11 cellular contexts compared by ENCODE assay signal in the genomic region with DNA sequence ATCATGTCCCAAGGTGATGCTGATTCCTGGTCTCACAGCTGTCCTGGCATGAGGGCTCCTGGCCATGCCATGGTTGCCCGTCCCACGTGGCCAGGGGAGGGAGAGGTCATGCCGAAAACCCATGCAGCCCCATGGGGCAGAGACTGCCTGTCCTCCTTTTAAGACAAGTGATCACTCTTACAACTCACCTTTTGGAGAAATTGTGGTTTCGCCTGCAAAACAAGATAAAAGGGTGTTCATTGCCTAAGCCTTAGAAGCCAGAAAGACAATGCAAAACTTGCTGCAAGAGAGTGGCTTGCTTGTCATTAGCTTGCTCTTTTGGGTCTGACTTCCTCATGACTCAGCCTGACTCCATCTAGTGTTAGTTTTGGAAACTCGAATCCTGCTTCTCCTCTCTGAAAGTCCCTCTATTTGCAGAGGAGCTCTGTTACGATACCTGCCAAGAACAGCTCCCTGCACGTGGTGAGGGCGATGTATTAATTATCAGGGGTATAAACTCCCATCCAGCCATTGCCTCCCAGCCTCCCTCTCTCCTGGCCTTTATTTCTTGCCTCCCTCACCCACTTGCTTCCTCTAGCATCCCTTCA. TPM values are rescaled to one million over a fixed set of nuclear protein-coding genes. Genes with fewer than 3 reads are reported as not detected.
DNase-seq lines count a peak whose midpoint lies in the region; ATAC-seq, FAIRE-seq and TF ChIP-seq lines count a peak whose summit lies in the region.
"Had no signal": no experiment of that assay in that cellular context is flagged by ENCODE, and none has a peak within 500 bp of the region (broad histone marks: within the 10 kb centered on the region; RNA-seq: fewer than 3 reads in every experiment).

No MANE protein-coding gene starts in this region.

- peak in 1 of 2 experiments; percentile 44 for DNase-seq in A549 (ENCODE audit: low read depth in 1 of 2, low spot score in 1 of 2)
- DNase-seq in HL-60 (ENCODE audit: low read depth in 1 of 2, low spot score in 1 of 2) = peak in 1 of 2 experiments; percentile 62
- DNase-seq in adipocyte (ENCODE audit: low read depth) = peak; percentile 77
- DNase-seq in iPS DF 19.7 (ENCODE audit: low read depth, low spot score) = peak; percentile 57
- no peak for DNase-seq in activated naive CD8-positive, alpha-beta T cell treated with anti-CD3 and anti-CD28 coated beads, Interleukin-2, amount 50 U/mL, for 24 hours
- DNase-seq in natural killer cell = no peak

- no peak for TF ChIP-seq POLR2A in A549 (IDR thresholded peaks at IDR 0.05; ENCODE audit: low read length)

- H3K9me3 ChIP-seq in A549 = no peaks in the 10 kb centered on the region
- H3K9me3 ChIP-seq in adipocyte (ENCODE audit: control insufficient read depth, low read length) = no peaks in the 10 kb centered on the region
- H3K9me3 ChIP-seq: SJSA1 had no signal

- ATAC-seq in A549 (peak; percentile 78 to 79; a peak in 5 of 6 replicates), HG03095 (IDR thresholded peaks at IDR 0.05; ENCODE audit: unreplicated experiment) (no peak), GM21737 (IDR thresholded peaks at IDR 0.05; ENCODE audit: unreplicated experiment) (no peak), natural killer cell (no peak)
- no peak for ATAC-seq in activated naive CD8-positive, alpha-beta T cell treated with anti-CD3 and anti-CD28 coated beads, Interleukin-2, amount 50 U/mL, for 24 hours

- no peak for TF ChIP-seq CTCF in A549 (IDR thresholded peaks at IDR 0.05)
- peak; percentile 23 for TF ChIP-seq CTCF in HL-60 (IDR thresholded peaks at IDR 0.05; ENCODE audit: insufficient read depth, low read length)
- no peak for TF ChIP-seq CTCF in natural killer cell (IDR thresholded peaks at IDR 0.05)

- H3K27me3 ChIP-seq in HL-60 (ENCODE audit: insufficient read depth, poor library complexity, severe bottlenecking) (no peaks in the 10 kb centered on the region), adipocyte (replicated peaks; ENCODE audit: control insufficient read depth, insufficient read depth, low read length) (no peaks in the 10 kb centered on the region)
- H3K27me3 ChIP-seq: SJSA1 had no signal

- no peak for FAIRE-seq in A549 (lab: Jason Lieb, UNC)
- FAIRE-seq: G401.6 had no signal

- POLR2A ChIA-PET in A549 (lab: Yijun Ruan, JAX) = interaction anchor here (1.1 kb wide), 1 partner anchor 22 kb away, joined by 3 read pairs; no protein-coding TSS in a partner anchor

- H3K36me3 Mint-ChIP-seq in activated naive CD8-positive, alpha-beta T cell treated with anti-CD3 and anti-CD28 coated beads, Interleukin-2, amount 50 U/mL, for 24 hours (ENCODE audit: low read depth) = no peaks in the 10 kb centered on the region
- H3K36me3 Mint-ChIP-seq in natural killer cell = peaks cover 4% of the 10 kb centered on the region

- TF ChIP-seq RAD21 in A549 (conservative IDR thresholded peaks at IDR 0.05 in 1 of 2, IDR thresholded peaks at IDR 0.05 in 1 of 2) = peak; percentile 24 to 29; a peak in 3 of 5 replicates

- peaks cover 2% of the 10 kb centered on the region for H3K27me3 Mint-ChIP-seq in activated naive CD8-positive, alpha-beta T cell treated with anti-CD3 and anti-CD28 coated beads, Interleukin-2, amount 50 U/mL, for 24 hours
- H3K27me3 Mint-ChIP-seq in natural killer cell (ENCODE audit: low read depth in 2 of 2) = peaks cover 0 to 4% of the 10 kb centered on the region in 2 donors

- H3K4me2 ChIP-seq in A549 = no peak overlapping the region

- TF ChIP-seq EP300 in A549 (IDR thresholded peaks at IDR 0.05) = no peak

- intact Hi-C loops in natural killer cell (cut with micrococcal nuclease) = loop anchor here (10.0 kb wide), 1 partner anchor 507 kb away; no protein-coding TSS in a partner anchor

- no peaks in the 10 kb centered on the region for H3K9me3 Mint-ChIP-seq in activated naive CD8-positive, alpha-beta T cell treated with anti-CD3 and anti-CD28 coated beads, Interleukin-2, amount 50 U/mL, for 24 hours
- H3K9me3 Mint-ChIP-seq in natural killer cell = no peaks in the 10 kb centered on the region

- H3K4me1 Mint-ChIP-seq in activated naive CD8-positive, alpha-beta T cell treated with anti-CD3 and anti-CD28 coated beads, Interleukin-2, amount 50 U/mL, for 24 hours = peaks cover 18% of the 10 kb centered on the region
- peaks cover 26 to 29% of the 10 kb centered on the region in 2 donors for H3K4me1 Mint-ChIP-seq in natural killer cell

- H3K9ac ChIP-seq in adipocyte (ENCODE audit: low read length) = no peak overlapping the region

- H3K27ac Mint-ChIP-seq in activated naive CD8-positive, alpha-beta T cell treated with anti-CD3 and anti-CD28 coated beads, Interleukin-2, amount 50 U/mL, for 24 hours = no peak overlapping the region
- H3K27ac Mint-ChIP-seq in natural killer cell = peak overlapping the region in 1 of 2 donors; percentile 3

- CTCF ChIA-PET in A549 (lab: Yijun Ruan, JAX) = interaction anchor here (0.7 to 4.9 kb wide), 12 partner anchors 9 to 798 kb away, joined by 3 to 40 read pairs (median 3); no protein-coding TSS in a partner anchor

- H3K4me1 ChIP-seq in A549 (no peaks in the 10 kb centered on the region), adipocyte (ENCODE audit: control insufficient read depth, insufficient read depth, low read length) (peaks cover 4% of the 10 kb centered on the region)

- WGBS in A549 (ENCODE audit: missing lambda C conversion rate) = 13% methylated on average over 8 of the region's 8 CpGs

- no peak overlapping the region for H3K4me3 ChIP-seq in A549
- H3K4me3 ChIP-seq in HL-60 (replicated peaks; ENCODE audit: insufficient read depth, low read length) = no peak overlapping the region
- no peak overlapping the region for H3K4me3 ChIP-seq in adipocyte (ENCODE audit: low read length)
- H3K4me3 ChIP-seq: SJSA1 had no signal

- no peaks in the 10 kb centered on the region for H3K36me3 ChIP-seq in adipocyte (ENCODE audit: control insufficient read depth, insufficient read depth, low read length, severe bottlenecking)
- H3K36me3 ChIP-seq: SJSA1 had no signal

- H3K27ac ChIP-seq in A549 (no peak overlapping the region), HL-60 (replicated peaks) (no peak overlapping the region)
- H3K27ac ChIP-seq: SJSA1 had no signal

- H3K4me3 Mint-ChIP-seq in activated naive CD8-positive, alpha-beta T cell treated with anti-CD3 and anti-CD28 coated beads, Interleukin-2, amount 50 U/mL, for 24 hours = no peak overlapping the region
- H3K4me3 Mint-ChIP-seq in natural killer cell = no peak overlapping the region

TF ChIP-seq in A549, 52 proteins besides CTCF, POLR2A, EP300 and RAD21:
- TF ChIP-seq SMC3 (IDR thresholded peaks at IDR 0.05) (peak; percentile 37; the same call in 2 of the 3 replicates), ZFP36 (IDR thresholded peaks at IDR 0.05; ENCODE audit: borderline replicate concordance, partially characterized antibody) (no peak)

RNA-seq across cellular contexts. Expression of a gene that starts 26.7 kb away (rescaled TPM):
- polyA plus RNA-seq in A549 (2011; rRNA removed) (not detected in 2 replicates), A549 (2017; fragmentation: RNase III; extraction: RNeasy Plus Mini Kit Qiagen cat#74134 plus additional on column Dnase treatment) (not detected in 3 replicates)
- polyA plus RNA-seq in A549 (2012; cell fraction: cytosol; rRNA removed) = not detected in 2 replicates
- polyA plus RNA-seq in A549 (2012; cell fraction: nucleus; rRNA removed) = not detected in 2 replicates
- polyA minus RNA-seq in A549 (2011; rRNA and poly(A)+ RNA removed) = not detected in 2 replicates
- 10 to 100 TPM; 11.6 to 46.3 (median 29.4) TPM for total RNA-seq in natural killer cell
- total RNA-seq: SJSA1 had no signal

RNA-seq across cellular contexts. Expression of a gene that starts 27.7 kb away (rescaled TPM):
- polyA plus RNA-seq in A549 (2011; rRNA removed) = not detected in 2 replicates
- polyA plus RNA-seq in A549 (2012; cell fraction: cytosol; rRNA removed) = not detected in 2 replicates
- polyA plus RNA-seq in A549 (2012; cell fraction: nucleus; rRNA removed) = not detected in 2 replicates
- not detected in 3 replicates for polyA plus RNA-seq in A549 (2017; fragmentation: RNase III; extraction: RNeasy Plus Mini Kit Qiagen cat#74134 plus additional on column Dnase treatment)
- not detected in 2 replicates for polyA minus RNA-seq in A549 (2011; rRNA and poly(A)+ RNA removed)
- not detected for total RNA-seq in natural killer cell
- total RNA-seq: SJSA1, temporal lobe had no signal

RNA-seq across cellular contexts. Expression of a gene that starts 46.2 kb away (rescaled TPM):
- polyA plus RNA-seq in A549 (2011; rRNA removed) = 0.18 and 0.21 TPM in 2 replicates
- polyA plus RNA-seq in A549 (2012; cell fraction: cytosol; rRNA removed) = 0.11 and 0.13 TPM in 2 replicates
- 0.07 and 0.17 TPM in 2 replicates for polyA plus RNA-seq in A549 (2012; cell fraction: nucleus; rRNA removed)
- polyA plus RNA-seq in A549 (2017; fragmentation: RNase III; extraction: RNeasy Plus Mini Kit Qiagen cat#74134 plus additional on column Dnase treatment) = 0.22 to 0.53 TPM (median 0.41 TPM) in 3 replicates
- polyA minus RNA-seq in A549 (2011; rRNA and poly(A)+ RNA removed) = 0.04 and 0.15 TPM in 2 replicates
- total RNA-seq in natural killer cell = under 1 TPM; 0.38 to 0.57 (median 0.45) TPM

Comparison
In these comparisons a context has a peak if more than half of its experiments do, and no peak if none do; other contexts are left out.
1. ATAC-seq: peak in A549 (2 of 2); none in HG03095 (single experiment), activated naive CD8-positive, alpha-beta T cell treated with anti-CD3 and anti-CD28 coated beads, Interleukin-2, amount 50 U/mL, for 24 hours (single experiment), GM21737 (single experiment) and natural killer cell (0 of 3).
2. DNase-seq: peak in adipocyte (single experiment) and iPS DF 19.7 (single experiment); none in activated naive CD8-positive, alpha-beta T cell treated with anti-CD3 and anti-CD28 coated beads, Interleukin-2, amount 50 U/mL, for 24 hours (single experiment) and natural killer cell (single experiment).